Comparison of ENCODE assay signal across 1 cellular context in the genomic region with DNA sequence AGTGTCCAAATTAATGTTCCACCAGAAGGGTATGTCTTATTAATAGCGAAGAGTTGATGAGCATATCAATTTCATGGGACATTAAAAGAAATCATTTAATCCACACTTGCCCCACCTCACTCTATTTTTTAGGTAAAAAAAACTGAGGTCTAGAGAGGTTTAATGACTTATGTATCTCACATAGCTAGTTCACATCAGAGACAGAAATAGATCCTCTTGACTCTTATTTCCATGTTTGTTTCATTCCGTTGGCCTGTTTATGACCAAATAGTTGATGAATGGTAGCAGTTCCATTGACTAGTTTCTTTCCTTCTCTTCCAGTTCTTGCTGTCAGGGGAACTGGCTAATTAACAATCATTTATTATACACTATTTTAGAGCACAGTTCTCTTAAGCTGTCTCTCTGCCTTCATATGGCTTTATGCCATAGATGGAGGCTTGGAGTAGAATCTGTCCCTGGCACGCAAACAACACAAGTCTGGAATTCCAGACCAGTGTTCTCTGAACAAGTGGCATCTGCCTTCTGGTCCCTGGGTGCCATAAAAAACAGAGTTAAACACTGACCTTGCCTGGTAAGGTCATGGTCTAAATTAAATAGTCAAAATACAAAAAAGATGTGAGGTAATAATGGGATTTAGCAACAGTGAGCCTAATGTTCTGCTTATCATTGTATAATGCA.
TF ChIP-seq lines count a peak whose summit lies in the region.

No MANE protein-coding gene starts in this region.

TF ChIP-seq in WTC11, 78 proteins besides CTCF, POLR2A, EP300 and RAD21 (continued from another document):
- TF ChIP-seq, protein P1, sequence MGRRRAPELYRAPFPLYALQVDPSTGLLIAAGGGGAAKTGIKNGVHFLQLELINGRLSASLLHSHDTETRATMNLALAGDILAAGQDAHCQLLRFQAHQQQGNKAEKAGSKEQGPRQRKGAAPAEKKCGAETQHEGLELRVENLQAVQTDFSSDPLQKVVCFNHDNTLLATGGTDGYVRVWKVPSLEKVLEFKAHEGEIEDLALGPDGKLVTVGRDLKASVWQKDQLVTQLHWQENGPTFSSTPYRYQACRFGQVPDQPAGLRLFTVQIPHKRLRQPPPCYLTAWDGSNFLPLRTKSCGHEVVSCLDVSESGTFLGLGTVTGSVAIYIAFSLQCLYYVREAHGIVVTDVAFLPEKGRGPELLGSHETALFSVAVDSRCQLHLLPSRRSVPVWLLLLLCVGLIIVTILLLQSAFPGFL (CRISPR knock-in tag; IDR thresholded peaks at IDR 0.05; ENCODE audit: borderline replicate concordance), result no peak
- TF ChIP-seq, protein P2, sequence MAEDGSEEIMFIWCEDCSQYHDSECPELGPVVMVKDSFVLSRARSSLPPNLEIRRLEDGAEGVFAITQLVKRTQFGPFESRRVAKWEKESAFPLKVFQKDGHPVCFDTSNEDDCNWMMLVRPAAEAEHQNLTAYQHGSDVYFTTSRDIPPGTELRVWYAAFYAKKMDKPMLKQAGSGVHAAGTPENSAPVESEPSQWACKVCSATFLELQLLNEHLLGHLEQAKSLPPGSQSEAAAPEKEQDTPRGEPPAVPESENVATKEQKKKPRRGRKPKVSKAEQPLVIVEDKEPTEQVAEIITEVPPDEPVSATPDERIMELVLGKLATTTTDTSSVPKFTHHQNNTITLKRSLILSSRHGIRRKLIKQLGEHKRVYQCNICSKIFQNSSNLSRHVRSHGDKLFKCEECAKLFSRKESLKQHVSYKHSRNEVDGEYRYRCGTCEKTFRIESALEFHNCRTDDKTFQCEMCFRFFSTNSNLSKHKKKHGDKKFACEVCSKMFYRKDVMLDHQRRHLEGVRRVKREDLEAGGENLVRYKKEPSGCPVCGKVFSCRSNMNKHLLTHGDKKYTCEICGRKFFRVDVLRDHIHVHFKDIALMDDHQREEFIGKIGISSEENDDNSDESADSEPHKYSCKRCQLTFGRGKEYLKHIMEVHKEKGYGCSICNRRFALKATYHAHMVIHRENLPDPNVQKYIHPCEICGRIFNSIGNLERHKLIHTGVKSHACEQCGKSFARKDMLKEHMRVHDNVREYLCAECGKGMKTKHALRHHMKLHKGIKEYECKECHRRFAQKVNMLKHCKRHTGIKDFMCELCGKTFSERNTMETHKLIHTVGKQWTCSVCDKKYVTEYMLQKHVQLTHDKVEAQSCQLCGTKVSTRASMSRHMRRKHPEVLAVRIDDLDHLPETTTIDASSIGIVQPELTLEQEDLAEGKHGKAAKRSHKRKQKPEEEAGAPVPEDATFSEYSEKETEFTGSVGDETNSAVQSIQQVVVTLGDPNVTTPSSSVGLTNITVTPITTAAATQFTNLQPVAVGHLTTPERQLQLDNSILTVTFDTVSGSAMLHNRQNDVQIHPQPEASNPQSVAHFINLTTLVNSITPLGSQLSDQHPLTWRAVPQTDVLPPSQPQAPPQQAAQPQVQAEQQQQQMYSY (CRISPR knock-in tag; IDR thresholded peaks at IDR 0.05), result no peak
- TF ChIP-seq TCF7 (CRISPR knock-in tag; IDR thresholded peaks at IDR 0.05; ENCODE audit: low read depth) (no peak), IRF1 (CRISPR knock-in tag; IDR thresholded peaks at IDR 0.05) (no peak)
